18 cellular contexts compared by ENCODE assay signal in genomic region chr4:31085736-31086135, GRCh38.
"Had no signal": no experiment of that assay in that cellular context is flagged by ENCODE, and none has a peak within 500 bp of the region (broad histone marks: within the 10 kb centered on the region; RNA-seq: fewer than 3 reads in every experiment).

No MANE protein-coding gene starts in this region.

- H3K9me3 ChIP-seq: transverse colon had no signal

- H3K4me1 Mint-ChIP-seq: activated CD4-positive, alpha-beta T cell treated with anti-CD3 and anti-CD28 coated beads for 36 hours; activated CD8-positive, alpha-beta memory T cell treated with anti-CD3 and anti-CD28 coated beads, Interleukin-2, amount 10 ng/mL, durations not matched to agents 7 days and 5 days; activated naive CD4-positive, alpha-beta T cell treated with anti-CD3 and anti-CD28 coated beads, Interleukin-2, amount 10 ng/mL, durations not matched to agents 7 days and 5 days; naive B cell; T-helper 17 cell had no signal

- H3K27ac ChIP-seq: epithelial cell of prostate, transverse colon had no signal

- H3K36me3 ChIP-seq: transverse colon had no signal

- H3K27me3 Mint-ChIP-seq: activated CD4-positive, alpha-beta memory T cell treated with anti-CD3 and anti-CD28 coated beads for 36 hours; activated CD4-positive, alpha-beta T cell treated with anti-CD3 and anti-CD28 coated beads for 36 hours; activated CD8-positive, alpha-beta memory T cell treated with anti-CD3 and anti-CD28 coated beads, Interleukin-2, amount 10 ng/mL, durations not matched to agents 7 days and 5 days; activated naive CD4-positive, alpha-beta T cell treated with anti-CD3 and anti-CD28 coated beads, Interleukin-2, amount 10 ng/mL, durations not matched to agents 7 days and 5 days; activated T-cell treated with anti-CD3 and anti-CD28 coated beads, Interleukin-2, amount 50 U/mL, for 24 hours; naive B cell; T-helper 17 cell had no signal

- H3K4me3 ChIP-seq: lung, transverse colon had no signal

- H3K4me1 ChIP-seq: transverse colon had no signal

- DNase-seq: activated CD4-positive, alpha-beta memory T cell treated with anti-CD3 and anti-CD28 coated beads for 36 hours; activated CD4-positive, alpha-beta T cell treated with anti-CD3 and anti-CD28 coated beads for 36 hours; activated CD8-positive, alpha-beta memory T cell treated with anti-CD3 and anti-CD28 coated beads, Interleukin-2, amount 10 ng/mL, durations not matched to agents 7 days and 5 days; activated naive CD4-positive, alpha-beta T cell treated with anti-CD3 and anti-CD28 coated beads, Interleukin-2, amount 10 ng/mL, durations not matched to agents 7 days and 5 days; activated T-cell treated with anti-CD3 and anti-CD28 coated beads, Interleukin-2, amount 50 U/mL, for 24 hours; effector CD8-positive, alpha-beta T cell; head of caudate nucleus; left cardiac atrium; naive B cell; posterior cingulate gyrus; retina; stimulated activated CD4-positive, alpha-beta T cell treated with anti-CD3 and anti-CD28 coated beads, Interleukin-15, amount 100 ng/mL, for 24 hours; stimulated activated CD4-positive, alpha-beta T cell treated with anti-CD3 and anti-CD28 coated beads, Interleukin-4, amount 100 ng/mL, for 1 hour; stimulated activated naive CD4-positive, alpha-beta T cell; T-helper 17 cell; transverse colon had no signal

- H3K4me3 Mint-ChIP-seq: activated CD4-positive, alpha-beta memory T cell treated with anti-CD3 and anti-CD28 coated beads for 36 hours; activated CD4-positive, alpha-beta T cell treated with anti-CD3 and anti-CD28 coated beads for 36 hours; activated CD8-positive, alpha-beta memory T cell treated with anti-CD3 and anti-CD28 coated beads, Interleukin-2, amount 10 ng/mL, durations not matched to agents 7 days and 5 days; activated naive CD4-positive, alpha-beta T cell treated with anti-CD3 and anti-CD28 coated beads, Interleukin-2, amount 10 ng/mL, durations not matched to agents 7 days and 5 days; activated T-cell treated with anti-CD3 and anti-CD28 coated beads, Interleukin-2, amount 50 U/mL, for 24 hours; naive B cell; T-helper 17 cell had no signal

- ATAC-seq: activated CD4-positive, alpha-beta T cell treated with anti-CD3 and anti-CD28 coated beads for 36 hours; activated CD8-positive, alpha-beta memory T cell treated with anti-CD3 and anti-CD28 coated beads, Interleukin-2, amount 10 ng/mL, durations not matched to agents 7 days and 5 days; left cardiac atrium; T-helper 17 cell had no signal

- H3K27me3 ChIP-seq: transverse colon had no signal

- H3K36me3 Mint-ChIP-seq: activated CD4-positive, alpha-beta memory T cell treated with anti-CD3 and anti-CD28 coated beads for 36 hours; activated CD8-positive, alpha-beta memory T cell treated with anti-CD3 and anti-CD28 coated beads, Interleukin-2, amount 10 ng/mL, durations not matched to agents 7 days and 5 days; activated naive CD4-positive, alpha-beta T cell treated with anti-CD3 and anti-CD28 coated beads, Interleukin-2, amount 10 ng/mL, durations not matched to agents 7 days and 5 days; naive B cell had no signal

- H3K9me3 Mint-ChIP-seq: activated CD4-positive, alpha-beta memory T cell treated with anti-CD3 and anti-CD28 coated beads for 36 hours; activated naive CD4-positive, alpha-beta T cell treated with anti-CD3 and anti-CD28 coated beads, Interleukin-2, amount 10 ng/mL, durations not matched to agents 7 days and 5 days had no signal

- H3K27ac Mint-ChIP-seq: activated CD4-positive, alpha-beta memory T cell treated with anti-CD3 and anti-CD28 coated beads for 36 hours; activated CD4-positive, alpha-beta T cell treated with anti-CD3 and anti-CD28 coated beads for 36 hours; activated CD8-positive, alpha-beta memory T cell treated with anti-CD3 and anti-CD28 coated beads, Interleukin-2, amount 10 ng/mL, durations not matched to agents 7 days and 5 days; activated naive CD4-positive, alpha-beta T cell treated with anti-CD3 and anti-CD28 coated beads, Interleukin-2, amount 10 ng/mL, durations not matched to agents 7 days and 5 days; activated T-cell treated with anti-CD3 and anti-CD28 coated beads, Interleukin-2, amount 50 U/mL, for 24 hours; T-helper 17 cell had no signal
